Comparison of ENCODE assay signal across 8 cellular contexts in the genomic region with DNA sequence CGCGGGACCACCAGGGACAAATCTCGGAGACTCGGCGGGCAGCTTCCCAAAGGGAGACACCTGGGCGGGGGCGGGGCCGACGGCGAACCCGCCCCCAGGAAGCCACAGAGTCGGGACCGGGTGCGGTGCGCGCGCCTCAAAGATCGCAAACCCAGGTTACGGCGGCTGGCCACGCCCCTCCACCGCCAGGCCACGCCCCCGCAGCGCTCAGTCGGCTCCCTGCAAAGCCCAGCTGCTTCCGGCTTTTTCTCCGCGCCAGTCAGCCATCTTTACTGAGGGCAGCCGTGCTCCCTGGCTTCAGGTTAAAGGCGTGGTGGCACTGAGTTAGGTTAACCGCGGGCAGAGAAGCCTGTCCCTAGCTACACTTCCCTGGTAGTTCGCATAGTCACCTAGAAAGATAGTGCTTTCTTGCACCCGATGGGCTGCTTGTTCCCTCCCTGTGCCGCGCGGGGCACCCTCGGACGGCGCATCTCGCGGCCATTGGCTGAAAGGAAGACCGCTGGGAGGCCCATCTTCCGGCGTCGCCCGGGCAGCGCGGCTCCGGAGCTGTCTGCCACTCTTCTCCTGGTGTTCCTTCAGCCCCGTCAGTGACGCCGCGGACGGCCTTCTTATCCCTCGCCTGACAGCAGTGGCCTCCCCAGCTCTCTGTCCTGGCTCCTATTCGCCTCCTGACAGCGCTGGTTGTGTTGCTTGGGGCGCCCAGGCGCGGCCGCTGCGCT. TPM values are rescaled to one million over a fixed set of nuclear protein-coding genes. Genes with fewer than 3 reads are reported as not detected.
DNase-seq lines count a peak whose midpoint lies in the region; ATAC-seq, FAIRE-seq and TF ChIP-seq lines count a peak whose summit lies in the region.

A gene with protein sequence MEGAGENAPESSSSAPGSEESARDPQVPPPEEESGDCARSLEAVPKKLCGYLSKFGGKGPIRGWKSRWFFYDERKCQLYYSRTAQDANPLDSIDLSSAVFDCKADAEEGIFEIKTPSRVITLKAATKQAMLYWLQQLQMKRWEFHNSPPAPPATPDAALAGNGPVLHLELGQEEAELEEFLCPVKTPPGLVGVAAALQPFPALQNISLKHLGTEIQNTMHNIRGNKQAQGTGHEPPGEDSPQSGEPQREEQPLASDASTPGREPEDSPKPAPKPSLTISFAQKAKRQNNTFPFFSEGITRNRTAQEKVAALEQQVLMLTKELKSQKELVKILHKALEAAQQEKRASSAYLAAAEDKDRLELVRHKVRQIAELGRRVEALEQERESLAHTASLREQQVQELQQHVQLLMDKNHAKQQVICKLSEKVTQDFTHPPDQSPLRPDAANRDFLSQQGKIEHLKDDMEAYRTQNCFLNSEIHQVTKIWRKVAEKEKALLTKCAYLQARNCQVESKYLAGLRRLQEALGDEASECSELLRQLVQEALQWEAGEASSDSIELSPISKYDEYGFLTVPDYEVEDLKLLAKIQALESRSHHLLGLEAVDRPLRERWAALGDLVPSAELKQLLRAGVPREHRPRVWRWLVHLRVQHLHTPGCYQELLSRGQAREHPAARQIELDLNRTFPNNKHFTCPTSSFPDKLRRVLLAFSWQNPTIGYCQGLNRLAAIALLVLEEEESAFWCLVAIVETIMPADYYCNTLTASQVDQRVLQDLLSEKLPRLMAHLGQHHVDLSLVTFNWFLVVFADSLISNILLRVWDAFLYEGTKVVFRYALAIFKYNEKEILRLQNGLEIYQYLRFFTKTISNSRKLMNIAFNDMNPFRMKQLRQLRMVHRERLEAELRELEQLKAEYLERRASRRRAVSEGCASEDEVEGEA (minus strand): TSS at position 72 of the 719 bp plus-strand sequence. CDS start 108 bp downstream, outside the sequence.

- POLR2A ChIA-PET in activated CD4-positive, alpha-beta T cell treated with anti-CD3 and anti-CD28 coated beads for 36 hours (lab: Charles Lee), result interaction anchor here (0.9 to 1.0 kb wide), 4 partner anchors 137 to 199 kb away, joined by 3 to 10 read pairs (median 4); a partner anchor contains a TSS

- H3K9ac ChIP-seq in BLaER1, result peak within 1 kb of the TSS; percentile 83

- peak; percentile 85 for FAIRE-seq in GM19239 (lab: Jason Lieb, UNC)

- H3K9me3 Mint-ChIP-seq in activated CD4-positive, alpha-beta T cell treated with anti-CD3 and anti-CD28 coated beads for 36 hours (ENCODE audit: low read depth), result no peaks in the 10 kb centered on the region

- peak; percentile 86 for ATAC-seq in HG03442 (IDR thresholded peaks at IDR 0.05; ENCODE audit: unreplicated experiment)
- peak; percentile 87 for ATAC-seq in activated CD4-positive, alpha-beta T cell treated with anti-CD3 and anti-CD28 coated beads for 36 hours

- peak within 1 kb of the TSS; percentile 94 for H3K4me3 Mint-ChIP-seq in activated CD4-positive, alpha-beta T cell treated with anti-CD3 and anti-CD28 coated beads for 36 hours

- peaks cover 31% of the 10 kb centered on the region for H3K4me1 ChIP-seq in BLaER1

- no peaks in the 10 kb centered on the region for H4K20me1 ChIP-seq in BLaER1

- peak; percentile 93 for DNase-seq in GM19239 (ENCODE audit: insufficient read length, low spot score)
- peak; percentile 87 for DNase-seq in NCI-H510A (lab: John Stamatoyannopoulos, UW)
- DNase-seq in activated CD4-positive, alpha-beta T cell treated with anti-CD3 and anti-CD28 coated beads for 36 hours, result peak; percentile 99
- peak; percentile 94 for DNase-seq in choroid plexus epithelial cell (ENCODE audit: low read depth)
- peak; percentile 95 for DNase-seq in kidney glomerular epithelial cell (lab: John Stamatoyannopoulos, UW)
- peak; percentile 93 to 96 for DNase-seq in stimulated activated CD4-positive, alpha-beta T cell treated with anti-CD3 and anti-CD28 coated beads, Interleukin-15, amount 100 ng/mL, for 48 hours (ENCODE audit: low read depth in 2 of 2)

- H3K36me3 ChIP-seq in BLaER1, result no peaks in the 10 kb centered on the region

- CTCF ChIA-PET in activated CD4-positive, alpha-beta T cell treated with anti-CD3 and anti-CD28 coated beads for 36 hours (lab: Charles Lee), result interaction anchor here (0.6 to 2.7 kb wide), 27 partner anchors 8 to 796 kb away, joined by 3 to 16 read pairs (median 4); a partner anchor contains a TSS

- TF ChIP-seq CTCF in choroid plexus epithelial cell (conservative IDR thresholded peaks at IDR 0.05; ENCODE audit: low read depth, low read length), result peak; percentile 41

- H3K27ac Mint-ChIP-seq in activated CD4-positive, alpha-beta T cell treated with anti-CD3 and anti-CD28 coated beads for 36 hours, result peak within 1 kb of the TSS; percentile 98

- H3K4me1 Mint-ChIP-seq in activated CD4-positive, alpha-beta T cell treated with anti-CD3 and anti-CD28 coated beads for 36 hours, result peaks cover 17% of the 10 kb centered on the region

- no peaks in the 10 kb centered on the region for H3K27me3 ChIP-seq in BLaER1

- no peaks in the 10 kb centered on the region for H3K9me3 ChIP-seq in BLaER1

- H3K27me3 Mint-ChIP-seq in activated CD4-positive, alpha-beta T cell treated with anti-CD3 and anti-CD28 coated beads for 36 hours, result no peaks in the 10 kb centered on the region

- peak within 1 kb of the TSS; percentile 87 for H3K27ac ChIP-seq in BLaER1

- peak within 1 kb of the TSS; percentile 90 for H3K4me2 ChIP-seq in BLaER1

- H3K36me3 Mint-ChIP-seq in activated CD4-positive, alpha-beta T cell treated with anti-CD3 and anti-CD28 coated beads for 36 hours (ENCODE audit: low read depth), result no peaks in the 10 kb centered on the region

- peak within 1 kb of the TSS; percentile 83 for H3K4me3 ChIP-seq in BLaER1
- H3K4me3 ChIP-seq in choroid plexus epithelial cell (ENCODE audit: low read depth, low read length), result peak within 1 kb of the TSS; percentile 96

- intact Hi-C loops in activated CD4-positive, alpha-beta T cell treated with anti-CD3 and anti-CD28 coated beads for 36 hours (cut with DNase I, micrococcal nuclease), result loop anchor here (1.0 to 10.0 kb wide), 17 partner anchors 63 to 997 kb away; a partner anchor contains a TSS

RNA-seq across cellular contexts. Expression of the gene that starts here (rescaled TPM):
- 1 to 10 TPM; 2.8 to 3.2 TPM for total RNA-seq in activated CD4-positive, alpha-beta T cell treated with anti-CD3 and anti-CD28 coated beads for 36 hours

Comparison
In these comparisons a context has a peak if more than half of its experiments do, and no peak if none do; other contexts are left out.
1. Peak in every context shown above with its lines: DNase-seq, ATAC-seq, H3K4me3 ChIP-seq and H3K27ac ChIP-seq.